In the genomic region with DNA sequence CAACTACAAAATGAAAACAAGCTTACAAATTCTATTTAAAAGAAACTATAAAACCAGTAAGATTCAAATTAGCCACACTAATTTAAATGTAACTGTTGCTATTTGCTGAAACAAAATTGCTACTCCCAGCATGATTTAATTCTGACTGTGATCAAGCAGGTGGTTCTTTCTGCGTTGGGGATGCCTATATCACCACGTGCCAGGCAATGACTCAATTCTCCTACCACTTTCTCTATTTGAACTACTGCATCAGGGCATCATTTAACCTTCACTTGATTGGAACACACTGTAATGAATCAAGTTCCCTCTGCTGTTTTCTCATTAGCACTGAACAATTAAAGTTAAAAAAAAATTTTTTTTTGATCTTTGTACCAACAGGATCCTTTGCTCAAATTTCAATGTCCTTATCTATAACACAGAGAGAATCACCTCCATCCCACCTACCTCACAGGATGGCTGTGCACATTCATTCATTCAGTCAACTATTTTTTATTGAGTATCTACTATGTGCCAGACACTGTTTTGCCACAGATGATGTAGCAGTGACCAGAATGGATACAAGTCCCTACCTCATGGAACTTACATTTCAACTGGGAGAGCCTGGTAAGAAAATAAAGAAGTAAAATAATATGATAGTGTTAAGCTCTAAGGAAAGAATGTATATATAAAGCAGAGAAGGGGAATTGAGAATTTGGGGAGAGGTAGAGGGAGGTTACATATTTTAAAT, we compare ENCODE assay signal across 18 cellular contexts. TPM values are rescaled to one million over a fixed set of nuclear protein-coding genes. Genes with fewer than 3 reads are reported as not detected.
DNase-seq lines count a peak whose midpoint lies in the region; ATAC-seq and TF ChIP-seq lines count a peak whose summit lies in the region.
"Had no signal": no experiment of that assay in that cellular context is flagged by ENCODE, and none has a peak within 500 bp of the region (broad histone marks: within the 10 kb centered on the region; RNA-seq: fewer than 3 reads in every experiment).

No MANE protein-coding gene starts in this region.

- intact Hi-C loops in dorsolateral prefrontal cortex (cut with DNase I), result no loop called here

- no peaks in the 10 kb centered on the region for H3K9me3 Mint-ChIP-seq in stimulated activated naive CD8-positive, alpha-beta T cell treated with anti-CD3 and anti-CD28 coated beads, Interleukin-15, amount 100 ng/mL, for 72 hours
- H3K9me3 Mint-ChIP-seq: endodermal cell; natural killer cell treated with Interleukin-12 subunit alpha and Interleukin-12 subunit beta and Interleukin-15 and Interleukin-18, amount 100 ng/mL, for 72 hours had no signal

- H3K27ac Mint-ChIP-seq in stimulated activated naive CD8-positive, alpha-beta T cell treated with anti-CD3 and anti-CD28 coated beads, Interleukin-15, amount 100 ng/mL, for 72 hours, result peak overlapping the region in 1 of 2 donors; percentile 86
- H3K27ac Mint-ChIP-seq: B cell; endodermal cell; natural killer cell treated with Interleukin-12 subunit alpha and Interleukin-12 subunit beta and Interleukin-15 and Interleukin-18, amount 100 ng/mL, for 72 hours had no signal

- DNase-seq in stimulated activated CD4-positive, alpha-beta T cell treated with anti-CD3 and anti-CD28 coated beads, Interleukin-1b, Interleukin-23, amount 100 ng/mL, for 48 hours, result peak; percentile 50
- DNase-seq in stimulated activated CD4-positive, alpha-beta T cell treated with anti-CD3 and anti-CD28 coated beads, Interleukin-2, amount 100 ng/mL, for 48 hours, result no peak
- DNase-seq in NCI-H226, result peak; percentile 40
- peak; percentile 50 for DNase-seq in amniotic epithelial cell (ENCODE audit: low read depth)
- peak in 1 of 2 donors; percentile 48 for DNase-seq in stimulated activated naive CD8-positive, alpha-beta T cell treated with anti-CD3 and anti-CD28 coated beads, Interleukin-15, amount 100 ng/mL, for 72 hours
- no peak for DNase-seq in dorsolateral prefrontal cortex
- DNase-seq: activated gamma-delta T cell, GDM1, heart right ventricle, Kasumi-1 had no signal

- H3K27ac ChIP-seq in dorsolateral prefrontal cortex, result no peak overlapping the region
- H3K27ac ChIP-seq: heart right ventricle, parathyroid adenoma, thoracic aorta had no signal

- peaks cover 0 to 4% (median 0%) of the 10 kb centered on the region in 45 donors for H3K27me3 ChIP-seq in dorsolateral prefrontal cortex
- H3K27me3 ChIP-seq: heart right ventricle had no signal

- H3K4me3 Mint-ChIP-seq in stimulated activated naive CD8-positive, alpha-beta T cell treated with anti-CD3 and anti-CD28 coated beads, Interleukin-15, amount 100 ng/mL, for 72 hours, result no peak overlapping the region
- H3K4me3 Mint-ChIP-seq: B cell; endodermal cell; natural killer cell treated with Interleukin-12 subunit alpha and Interleukin-12 subunit beta and Interleukin-15 and Interleukin-18, amount 100 ng/mL, for 72 hours had no signal

- ATAC-seq in stimulated activated naive CD8-positive, alpha-beta T cell treated with anti-CD3 and anti-CD28 coated beads, Interleukin-15, amount 100 ng/mL, for 72 hours, result peak; percentile 98
- no peak for ATAC-seq in HG03469 (IDR thresholded peaks at IDR 0.05; ENCODE audit: unreplicated experiment)
- ATAC-seq: heart right ventricle, Panc1, sciatic nerve had no signal

- no peak overlapping the region for H3K4me3 ChIP-seq in dorsolateral prefrontal cortex
- H3K4me3 ChIP-seq: heart right ventricle, thoracic aorta had no signal

- no peaks in the 10 kb centered on the region for H3K27me3 Mint-ChIP-seq in stimulated activated naive CD8-positive, alpha-beta T cell treated with anti-CD3 and anti-CD28 coated beads, Interleukin-15, amount 100 ng/mL, for 72 hours

- no peak for TF ChIP-seq CTCF in dorsolateral prefrontal cortex (IDR thresholded peaks at IDR 0.05 in 54 of 56, conservative IDR thresholded peaks at IDR 0.05 in 2 of 56; ENCODE audit: low read depth in 1 of 56, partially characterized antibody in 56 of 56)

- peaks cover 36% of the 10 kb centered on the region for H3K4me1 Mint-ChIP-seq in stimulated activated naive CD8-positive, alpha-beta T cell treated with anti-CD3 and anti-CD28 coated beads, Interleukin-15, amount 100 ng/mL, for 72 hours
- H3K4me1 Mint-ChIP-seq: B cell had no signal

RNA-seq across cellular contexts. Expression of gene ACTN1, which starts 8.0 kb away (rescaled TPM):
- total RNA-seq in dorsolateral prefrontal cortex, result 100 to 1,000 TPM in 115 of 120 experiments, 10 to 100 TPM in 5; 56.9 to 234 (median 157) TPM

Comparison
In these comparisons a context has a peak if more than half of its experiments do, and no peak if none do; other contexts are left out.
1. DNase-seq: peak in stimulated activated CD4-positive, alpha-beta T cell treated with anti-CD3 and anti-CD28 coated beads, Interleukin-1b, Interleukin-23, amount 100 ng/mL, for 48 hours (single experiment), NCI-H226 (single experiment) and amniotic epithelial cell (single experiment); none in stimulated activated CD4-positive, alpha-beta T cell treated with anti-CD3 and anti-CD28 coated beads, Interleukin-2, amount 100 ng/mL, for 48 hours (0 of 2) and dorsolateral prefrontal cortex (0 of 10).